Comparison of ENCODE assay signal across 13 cellular contexts in genomic region chr2:47501374-47502200, GRCh38.
DNase-seq lines count a peak whose midpoint lies in the region; TF ChIP-seq lines count a peak whose summit lies in the region.
"Had no signal": no experiment of that assay in that cellular context is flagged by ENCODE, and none has a peak within 500 bp of the region (broad histone marks: within the 10 kb centered on the region; RNA-seq: fewer than 3 reads in every experiment).

No MANE protein-coding gene starts in this region.

- H3K27ac ChIP-seq in osteoblast (ENCODE audit: low read depth, low read length) (peak overlapping the region; percentile 19), neuronal stem cell (replicated peaks; ENCODE audit: low read length) (no peak overlapping the region), caudate nucleus (ENCODE audit: low read depth, low read length) (no peak overlapping the region)
- H3K27ac ChIP-seq: spleen had no signal

- no peak for TF ChIP-seq POLR2A in NB4 (IDR thresholded peaks at IDR 0.05; ENCODE audit: extremely low read depth, insufficient read length)

- H4K20me1 ChIP-seq in osteoblast (ENCODE audit: insufficient read depth, low read length), result no peaks in the 10 kb centered on the region

- no peaks in the 10 kb centered on the region for H3K27me3 ChIP-seq in osteoblast (ENCODE audit: insufficient read depth, low read length)
- H3K27me3 ChIP-seq in neuronal stem cell (ENCODE audit: control insufficient read depth in 3 of 3, insufficient read depth in 3 of 3, low read depth in 1 of 3, low read length in 3 of 3), result no peaks in the 10 kb centered on the region

- no peaks in the 10 kb centered on the region for H3K79me1 ChIP-seq in neuronal stem cell (ENCODE audit: low read depth, low read length)

- H3K18ac ChIP-seq in neuronal stem cell (ENCODE audit: low read length), result no peak overlapping the region

- no peak overlapping the region for H3K9ac ChIP-seq in neuronal stem cell (ENCODE audit: low read depth, low read length, poor library complexity)

- H3K9me3 ChIP-seq in osteoblast (ENCODE audit: low read depth, low read length) (no peaks in the 10 kb centered on the region), neuronal stem cell (replicated peaks in 1 of 2; ENCODE audit: control insufficient read depth in 2 of 2, insufficient read depth in 1 of 2, low read depth in 1 of 2, low read length in 2 of 2) (peaks cover 21 to 26% of the 10 kb centered on the region in 2 donors)

- no peaks in the 10 kb centered on the region for H3K36me3 ChIP-seq in osteoblast (ENCODE audit: insufficient read depth, low read length)
- H3K36me3 ChIP-seq in neuronal stem cell (replicated peaks in 1 of 2; ENCODE audit: control insufficient read depth in 2 of 2, insufficient read depth in 2 of 2, low read length in 2 of 2), result peaks cover 0 to 4% of the 10 kb centered on the region in 2 donors
- H3K36me3 ChIP-seq: spleen had no signal

- H4K8ac ChIP-seq in neuronal stem cell (ENCODE audit: low read depth, low read length), result no peak overlapping the region

- no peak overlapping the region for H3K4ac ChIP-seq in neuronal stem cell (ENCODE audit: low read length)

- H3K4me1 ChIP-seq in osteoblast (ENCODE audit: insufficient read depth, low read length) (peaks cover 11% of the 10 kb centered on the region), neuronal stem cell (ENCODE audit: control insufficient read depth in 2 of 2, insufficient read depth in 1 of 2, low read depth in 1 of 2, low read length in 2 of 2) (no peaks in the 10 kb centered on the region)

- H3K4me2 ChIP-seq in osteoblast (ENCODE audit: insufficient read depth, low read length), result no peak overlapping the region
- H3K4me2 ChIP-seq in neuronal stem cell (ENCODE audit: insufficient read depth, low read length, poor library complexity, severe bottlenecking), result no peak overlapping the region

- H4K91ac ChIP-seq in neuronal stem cell (ENCODE audit: low read depth, low read length, poor library complexity), result no peak overlapping the region

- no peak overlapping the region for H3K14ac ChIP-seq in neuronal stem cell (ENCODE audit: low read length)

- H2AK5ac ChIP-seq in neuronal stem cell (ENCODE audit: low read depth, low read length), result no peak overlapping the region

- no peak for TF ChIP-seq CTCF in NB4 (IDR thresholded peaks at IDR 0.05; ENCODE audit: low read depth, low read length)
- TF ChIP-seq CTCF in astrocyte of the cerebellum (IDR thresholded peaks at IDR 0.05; ENCODE audit: low read depth, low read length, missing control alignments), result no peak
- no peak for TF ChIP-seq CTCF in osteoblast (IDR thresholded peaks at IDR 0.05; ENCODE audit: extremely low read depth, low read depth, low read length)

- no peak overlapping the region for H2BK15ac ChIP-seq in neuronal stem cell (ENCODE audit: low read length)

- no peak overlapping the region for H3K4me3 ChIP-seq in NB4 (ENCODE audit: low read depth, low read length)
- no peak overlapping the region for H3K4me3 ChIP-seq in astrocyte of the cerebellum (ENCODE audit: low read depth, low read length)
- no peak overlapping the region for H3K4me3 ChIP-seq in osteoblast (ENCODE audit: insufficient read depth, low read length)
- H3K4me3 ChIP-seq in neuronal stem cell (ENCODE audit: low read length in 2 of 2), result no peak overlapping the region
- H3K4me3 ChIP-seq: spleen had no signal

- in situ Hi-C loops in astrocyte of the cerebellum (cut with HindIII; ENCODE audit: low sequenced_read_pairs), result no loop called here

- H3K79me2 ChIP-seq in osteoblast (ENCODE audit: insufficient read depth, low read length), result no peaks in the 10 kb centered on the region

- DNase-seq in NOMO-1 treated with DMSO at 0.1 percent for 48 hours (lab: John Stamatoyannopoulos, UW; ENCODE audit: unreplicated experiment) (peak; percentile 17), NOMO-1 treated with dmso at 0.1 percent for 144 hours (lab: John Stamatoyannopoulos, UW; ENCODE audit: unreplicated experiment) (no peak), NB4 (ENCODE audit: low read depth) (peak; percentile 60), astrocyte of the cerebellum (ENCODE audit: low read depth) (peak; percentile 11), osteoblast (ENCODE audit: insufficient read length, low spot score, missing footprints) (no peak), nucleus accumbens (lab: John Stamatoyannopoulos, UW) (no peak), neuronal stem cell (ENCODE audit: low spot score) (no peak), caudate nucleus (lab: John Stamatoyannopoulos, UW) (no peak)
- DNase-seq: activated CD4-positive, alpha-beta T cell treated with anti-CD3 and anti-CD28 coated beads for 1 hour; amniotic stem cell; NCI-H187; Right ventricle myocardium superior; spleen had no signal

- H2BK120ac ChIP-seq in neuronal stem cell (ENCODE audit: low read depth, low read length), result no peak overlapping the region

- no peak overlapping the region for H2BK5ac ChIP-seq in neuronal stem cell (ENCODE audit: low read length)

- WGBS in neuronal stem cell (ENCODE audit: extremely low coverage in 2 of 2, insufficient read length in 2 of 2, insufficient replicate concordance in 1 of 2), 2 donors, result no CpG with 5 or more reads among the region's 3 CpGs

- H3K23ac ChIP-seq in neuronal stem cell (ENCODE audit: low read depth, low read length, poor library complexity), result no peak overlapping the region

- H2AFZ ChIP-seq in osteoblast (ENCODE audit: low read length), result no peak overlapping the region
- H2AFZ ChIP-seq in neuronal stem cell (ENCODE audit: low read length), result no peak overlapping the region

- H2BK12ac ChIP-seq in neuronal stem cell (ENCODE audit: low read length), result no peak overlapping the region

Comparison
In these comparisons a context has a peak if more than half of its experiments do, and no peak if none do; other contexts are left out.
1. DNase-seq: peak in NOMO-1 treated with DMSO at 0.1 percent for 48 hours (single experiment), NB4 (single experiment) and astrocyte of the cerebellum (single experiment); none in NOMO-1 treated with dmso at 0.1 percent for 144 hours (single experiment), osteoblast (single experiment), nucleus accumbens (0 of 56), neuronal stem cell (single experiment) and caudate nucleus (0 of 61).